ENCODE assay signal across 12 cellular contexts in genomic region chr2:70645733-70646420, GRCh38.
DNase-seq lines count a peak whose midpoint lies in the region; ATAC-seq and TF ChIP-seq lines count a peak whose summit lies in the region.
"Had no signal": no experiment of that assay in that cellular context is flagged by ENCODE, and none has a peak within 500 bp of the region (broad histone marks: within the 10 kb centered on the region; RNA-seq: fewer than 3 reads in every experiment).

No MANE protein-coding gene starts in this region.

- peak; percentile 15 for TF ChIP-seq CTCF in kidney epithelial cell (IDR thresholded peaks at IDR 0.05; ENCODE audit: insufficient read depth, low read length, poor library complexity, severe bottlenecking)

- H3K4me1 ChIP-seq in HAP-1 (no peaks in the 10 kb centered on the region), aorta (ENCODE audit: control insufficient read depth in 1 of 2, insufficient read depth in 2 of 2, low read length in 2 of 2) (no peaks in the 10 kb centered on the region)
- H3K4me1 ChIP-seq: body of pancreas had no signal

- H3K9me3 ChIP-seq in HAP-1 (no peaks in the 10 kb centered on the region), aorta (ENCODE audit: control insufficient read depth, low read length) (no peaks in the 10 kb centered on the region)
- H3K9me3 ChIP-seq: body of pancreas had no signal

- intact Hi-C loops in aorta (cut with DNase I) = no loop called here

- H3K4me3 ChIP-seq in HAP-1 (no peak overlapping the region), kidney epithelial cell (ENCODE audit: low read depth, low read length) (no peak overlapping the region), aorta (ENCODE audit: low read length in 2 of 2) (no peak overlapping the region)
- H3K4me3 ChIP-seq: body of pancreas had no signal

- 51% methylated on average over 10 of the region's 10 CpGs for WGBS in aorta, 2 donors

- H3K36me3 ChIP-seq in HAP-1 (replicated peaks) = no peaks in the 10 kb centered on the region
- H3K36me3 ChIP-seq in kidney epithelial cell (ENCODE audit: control insufficient read depth, insufficient read depth, low read length) = no peaks in the 10 kb centered on the region
- no peaks in the 10 kb centered on the region for H3K36me3 ChIP-seq in aorta (ENCODE audit: control insufficient read depth in 1 of 2, insufficient read depth in 2 of 2, low read length in 1 of 2)

- H3K27ac ChIP-seq in aorta (ENCODE audit: low read depth in 1 of 2, low read length in 2 of 2) = no peak overlapping the region
- H3K27ac ChIP-seq: body of pancreas had no signal

- ATAC-seq in aorta (ENCODE audit: low FRiP score) = no peak
- ATAC-seq: body of pancreas had no signal

- 0 out of 2 replicates have a peak, but pooled peaks cover 2% of the 10 kb centered on the region for H3K27me3 ChIP-seq in HAP-1 (ENCODE audit: low read depth)
- H3K27me3 ChIP-seq in kidney epithelial cell (ENCODE audit: control insufficient read depth, insufficient read depth, low read length) = no peaks in the 10 kb centered on the region
- no peaks in the 10 kb centered on the region for H3K27me3 ChIP-seq in aorta (ENCODE audit: control insufficient read depth in 1 of 2, insufficient read depth in 2 of 2, low read length in 1 of 2)
- H3K27me3 ChIP-seq: body of pancreas had no signal

- peak; percentile 64 for DNase-seq in DMS53 (lab: John Stamatoyannopoulos, UW)
- no peak for DNase-seq in DMS53 treated with DMSO at 0.1 percent for 48 hours (lab: John Stamatoyannopoulos, UW; ENCODE audit: unreplicated experiment)
- peak; percentile 20 to 29 for DNase-seq in HAP-1 (ENCODE audit: low spot score in 2 of 2)
- DNase-seq in RPMI7951 (ENCODE audit: low read depth) = peak; percentile 25
- DNase-seq in kidney epithelial cell (ENCODE audit: low read depth) = no peak
- no peak for DNase-seq in effector CD4-positive, alpha-beta T cell
- no peak for DNase-seq in NCI-H774 (lab: John Stamatoyannopoulos, UW)
- no peak for DNase-seq in aorta
- DNase-seq: activated CD4-positive, alpha-beta T cell treated with anti-CD3 and anti-CD28 coated beads, Interleukin-2, amount 50 U/mL, for 48 hours; body of pancreas; head of caudate nucleus; NCI-H2081 treated with DMSO at 0.1 percent for 48 hours had no signal

- in situ Hi-C loops in HAP-1 (cut with MboI; ENCODE audit: low sequenced_read_pairs) = loop anchor here (10.0 to 25.0 kb wide), 3 partner anchors 301 to 734 kb away; partner anchors contain the start of genes FAM136A and MXD1

Comparison
In these comparisons a context has a peak if more than half of its experiments do, and no peak if none do; other contexts are left out.
1. DNase-seq: peak in DMS53 (single experiment), HAP-1 (2 of 2) and RPMI7951 (single experiment); none in DMS53 treated with DMSO at 0.1 percent for 48 hours (single experiment), kidney epithelial cell (single experiment), effector CD4-positive, alpha-beta T cell (single experiment), NCI-H774 (single experiment) and aorta (0 of 2).